In the genomic region with DNA sequence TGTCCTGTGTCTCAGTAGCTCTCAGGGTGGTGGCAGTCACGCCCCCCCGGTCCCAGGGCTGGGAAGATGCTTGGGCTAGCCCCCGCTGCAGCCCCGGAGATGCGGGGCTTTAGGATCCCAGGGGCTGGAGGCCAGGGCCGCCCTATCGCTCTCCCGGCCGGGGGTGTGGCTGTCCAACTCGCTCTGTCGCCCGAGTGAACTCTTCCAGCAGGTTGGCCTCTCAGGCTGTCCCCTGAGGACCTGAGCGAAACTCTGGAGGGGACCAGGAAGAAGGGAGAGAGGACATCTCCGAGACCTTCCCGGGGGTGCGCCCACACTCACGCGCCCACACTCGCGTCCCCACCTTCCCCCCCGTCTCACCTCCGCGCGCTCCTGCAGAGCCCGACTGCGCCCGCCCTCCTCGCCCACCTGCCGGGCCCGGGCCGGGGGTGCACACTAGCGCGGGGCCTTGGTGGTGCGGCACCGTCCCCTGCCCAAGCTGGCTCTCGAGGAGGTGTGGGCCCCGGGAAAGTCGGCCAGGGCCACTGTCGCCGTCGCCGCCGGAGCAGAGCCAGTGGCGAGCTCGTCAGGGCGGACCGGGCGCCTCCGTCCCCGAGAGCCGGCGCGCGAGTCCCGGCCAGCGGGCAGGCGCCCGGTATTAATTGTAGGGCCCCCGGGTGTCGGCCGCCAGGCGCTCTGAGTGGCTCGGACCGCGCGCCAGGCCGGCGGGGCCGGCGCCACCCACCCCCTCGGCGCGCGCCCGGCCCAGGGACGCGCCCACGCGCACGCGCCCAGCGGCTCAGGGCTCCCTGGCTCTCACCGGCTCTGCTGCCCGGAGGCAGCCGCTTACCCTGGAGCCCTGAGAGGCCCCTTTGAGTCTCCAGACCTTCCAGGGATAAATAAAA, we compare ENCODE assay signal across 8 cellular contexts.
DNase-seq lines count a peak whose midpoint lies in the region; ATAC-seq, FAIRE-seq and TF ChIP-seq lines count a peak whose summit lies in the region.

No MANE protein-coding gene starts in this region.

- intact Hi-C loops in HepG2 (cut with micrococcal nuclease; ENCODE audit: unreplicated experiment), result loop anchor here (1.0 kb wide), 2 partner anchors 117 to 201 kb away; no protein-coding TSS in a partner anchor

- H3K9me3 ChIP-seq in BE2C, result no peaks in the 10 kb centered on the region
- H3K9me3 ChIP-seq in HepG2 (ENCODE audit: low read length), result no peaks in the 10 kb centered on the region

- H3K36me3 ChIP-seq in BE2C, result no peaks in the 10 kb centered on the region
- no peaks in the 10 kb centered on the region for H3K36me3 ChIP-seq in HepG2 (replicated peaks in 1 of 2; ENCODE audit: control insufficient read depth in 1 of 2, insufficient read depth in 2 of 2, low read length in 2 of 2)

- CTCF ChIA-PET in HepG2 (lab: Yijun Ruan, JAX; ENCODE audit: low intra/inter-chr PET ratio, low total read pairs), result interaction anchor here (1.6 kb wide), 1 partner anchor 146 kb away, joined by 7 read pairs; no protein-coding TSS in a partner anchor

- H3K4me3 ChIP-seq in BE2C (ENCODE audit: low read depth, low read length) (peak overlapping the region; percentile 75), HepG2 (replicated peaks in 1 of 3; ENCODE audit: insufficient read depth in 1 of 3, low read depth in 2 of 3, low read length in 3 of 3) (peak overlapping the region; percentile 73 to 88 (median 85))

- H2AFZ ChIP-seq in HepG2 (ENCODE audit: low read length), result no peak overlapping the region

- FAIRE-seq in HTR-8/SVneo (lab: Jason Lieb, UNC) (no peak), HepG2 (lab: Jason Lieb, UNC) (no peak)

- POLR2A ChIA-PET in HepG2 (lab: Yijun Ruan, JAX), result interaction anchor here (1.0 to 1.6 kb wide), 2 partner anchors 77 to 101 kb away, joined by 3 to 5 read pairs; a partner anchor contains a TSS

- no peak for TF ChIP-seq EP300 in HepG2 (IDR thresholded peaks at IDR 0.05; ENCODE audit: low read depth in 2 of 2, low read length in 2 of 2)
- no peak for TF ChIP-seq EP300 in HepG2 (CRISPR knock-in tag; IDR thresholded peaks at IDR 0.05; ENCODE audit: borderline replicate concordance)

- TF ChIP-seq RAD21 in HepG2 (CRISPR knock-in tag; IDR thresholded peaks at IDR 0.05), result no peak

- 3% methylated on average over 10 of the region's 85 CpGs for WGBS in HepG2 (ENCODE audit: low lambda C conversion rate)

- TF ChIP-seq POLR2A in HepG2 (IDR thresholded peaks at IDR 0.05; ENCODE audit: insufficient read depth in 1 of 2, low read depth in 2 of 2, low read length in 2 of 2), result no peak

- TF ChIP-seq CTCF in BE2C (IDR thresholded peaks at IDR 0.05; ENCODE audit: low read depth, low read length) (no peak), VCaP (conservative IDR thresholded peaks at IDR 0.05) (no peak), HepG2 (CRISPR knock-in tag; IDR thresholded peaks at IDR 0.05) (no peak)

- no TSS peak for BruUV-seq in HepG2 (replicated peaks; lab: Mats Ljungman, UMichigan)

- H3K4me1 ChIP-seq in BE2C (no peaks in the 10 kb centered on the region; the same call in 1 of the 2 replicates), HepG2 (ENCODE audit: insufficient read depth, low read length) (peaks cover 38% of the 10 kb centered on the region)

- DNase-seq in BE2C, result peak; percentile 60
- peak; percentile 79 for DNase-seq in HTR-8/SVneo (ENCODE audit: insufficient read length, low spot score)
- DNase-seq in dermis blood vessel endothelial cell, result peak; percentile 78
- no peak for DNase-seq in HepG2 (ENCODE audit: low spot score)
- peak; percentile 2 to 15 for DNase-seq in stimulated activated CD8-positive, alpha-beta memory T cell treated with anti-CD3 and anti-CD28 coated beads, Interleukin-2, amount 100 ng/mL, for 48 hours (ENCODE audit: low read depth in 2 of 2)
- no peak for DNase-seq in cortex of kidney (lab: John Stamatoyannopoulos, UW)

- peak; percentile 62 for ATAC-seq in HepG2
- ATAC-seq in GM21619 (IDR thresholded peaks at IDR 0.05; ENCODE audit: unreplicated experiment), result no peak

- no peaks in the 10 kb centered on the region for H4K20me1 ChIP-seq in HepG2 (ENCODE audit: insufficient read depth, low read length)

- H3K4me2 ChIP-seq in HepG2 (ENCODE audit: low read depth, low read length), result peak overlapping the region; percentile 90

- H3K27ac ChIP-seq in VCaP, result peak overlapping the region; percentile 78
- no peak overlapping the region for H3K27ac ChIP-seq in HepG2 (ENCODE audit: extremely low read length, insufficient read depth, low read length)

- in situ Hi-C loops in HepG2 (cut with HindIII; ENCODE audit: extremely low pct_ligation_motif_present, low pct_unique_long_range_greater_than_20kb), result loop anchor here (5.0 kb wide), 1 partner anchor 99 kb away; no protein-coding TSS in a partner anchor

- no peaks in the 10 kb centered on the region for H3K27me3 ChIP-seq in BE2C
- peaks cover 0 to 13% of the 10 kb centered on the region in 2 experiments; a peak in 3 of 5 replicates for H3K27me3 ChIP-seq in HepG2 (ENCODE audit: control insufficient read depth in 1 of 2, insufficient read depth in 2 of 2, low read length in 2 of 2)

- H3K9ac ChIP-seq in HepG2 (ENCODE audit: insufficient read depth, low read depth, low read length), result peak overlapping the region; percentile 77

- H3K79me2 ChIP-seq in HepG2 (ENCODE audit: insufficient read depth, low read length), result peaks cover 11% of the 10 kb centered on the region

TF ChIP-seq in HepG2, 621 proteins besides CTCF, POLR2A, EP300 and RAD21 (continues in another document):
- TF ChIP-seq HOXA7 (CRISPR knock-in tag; IDR thresholded peaks at IDR 0.05) (0 out of 2 replicates have a peak, but pooled peaks have one; percentile 9), LCORL (IDR thresholded peaks at IDR 0.05) (no peak), LCORL (CRISPR knock-in tag; IDR thresholded peaks at IDR 0.05) (0 out of 2 replicates have a peak, but pooled peaks have one; percentile 6), GZF1 (CRISPR knock-in tag; IDR thresholded peaks at IDR 0.05) (0 out of 2 replicates have a peak, but pooled peaks have one; percentile 8)
- TF ChIP-seq, protein P1, sequence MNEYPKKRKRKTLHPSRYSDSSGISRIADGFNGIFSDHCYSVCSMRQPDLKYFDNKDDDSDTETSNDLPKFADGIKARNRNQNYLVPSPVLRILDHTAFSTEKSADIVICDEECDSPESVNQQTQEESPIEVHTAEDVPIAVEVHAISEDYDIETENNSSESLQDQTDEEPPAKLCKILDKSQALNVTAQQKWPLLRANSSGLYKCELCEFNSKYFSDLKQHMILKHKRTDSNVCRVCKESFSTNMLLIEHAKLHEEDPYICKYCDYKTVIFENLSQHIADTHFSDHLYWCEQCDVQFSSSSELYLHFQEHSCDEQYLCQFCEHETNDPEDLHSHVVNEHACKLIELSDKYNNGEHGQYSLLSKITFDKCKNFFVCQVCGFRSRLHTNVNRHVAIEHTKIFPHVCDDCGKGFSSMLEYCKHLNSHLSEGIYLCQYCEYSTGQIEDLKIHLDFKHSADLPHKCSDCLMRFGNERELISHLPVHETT (CRISPR knock-in tag; conservative IDR thresholded peaks at IDR 0.05), result 0 out of 2 replicates have a peak, but pooled peaks have one; percentile 51
- TF ChIP-seq, protein P2, sequence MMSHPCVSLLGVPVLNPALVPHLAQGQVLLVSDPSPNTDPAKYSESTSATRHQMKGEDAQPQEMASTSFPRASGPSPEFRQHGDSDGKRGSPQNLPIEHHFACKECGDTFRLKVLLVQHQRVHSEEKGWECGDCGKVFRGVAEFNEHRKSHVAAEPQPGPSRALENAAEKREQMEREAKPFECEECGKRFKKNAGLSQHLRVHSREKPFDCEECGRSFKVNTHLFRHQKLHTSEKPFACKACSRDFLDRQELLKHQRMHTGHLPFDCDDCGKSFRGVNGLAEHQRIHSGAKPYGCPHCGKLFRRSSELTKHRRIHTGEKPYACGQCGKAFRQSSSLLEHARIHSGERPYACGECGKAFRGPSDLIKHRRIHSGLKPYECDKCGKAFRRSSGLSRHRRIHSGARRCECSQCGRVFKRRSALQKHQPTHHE (CRISPR knock-in tag; IDR thresholded peaks at IDR 0.05; ENCODE audit: borderline replicate concordance), result peak; percentile 11; the same call in 1 of the 2 replicates
- TF ChIP-seq, protein P3, sequence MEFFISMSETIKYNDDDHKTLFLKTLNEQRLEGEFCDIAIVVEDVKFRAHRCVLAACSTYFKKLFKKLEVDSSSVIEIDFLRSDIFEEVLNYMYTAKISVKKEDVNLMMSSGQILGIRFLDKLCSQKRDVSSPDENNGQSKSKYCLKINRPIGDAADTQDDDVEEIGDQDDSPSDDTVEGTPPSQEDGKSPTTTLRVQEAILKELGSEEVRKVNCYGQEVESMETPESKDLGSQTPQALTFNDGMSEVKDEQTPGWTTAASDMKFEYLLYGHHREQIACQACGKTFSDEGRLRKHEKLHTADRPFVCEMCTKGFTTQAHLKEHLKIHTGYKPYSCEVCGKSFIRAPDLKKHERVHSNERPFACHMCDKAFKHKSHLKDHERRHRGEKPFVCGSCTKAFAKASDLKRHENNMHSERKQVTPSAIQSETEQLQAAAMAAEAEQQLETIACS (CRISPR knock-in tag; IDR thresholded peaks at IDR 0.05), result peak; percentile 75
- TF ChIP-seq, protein P4, sequence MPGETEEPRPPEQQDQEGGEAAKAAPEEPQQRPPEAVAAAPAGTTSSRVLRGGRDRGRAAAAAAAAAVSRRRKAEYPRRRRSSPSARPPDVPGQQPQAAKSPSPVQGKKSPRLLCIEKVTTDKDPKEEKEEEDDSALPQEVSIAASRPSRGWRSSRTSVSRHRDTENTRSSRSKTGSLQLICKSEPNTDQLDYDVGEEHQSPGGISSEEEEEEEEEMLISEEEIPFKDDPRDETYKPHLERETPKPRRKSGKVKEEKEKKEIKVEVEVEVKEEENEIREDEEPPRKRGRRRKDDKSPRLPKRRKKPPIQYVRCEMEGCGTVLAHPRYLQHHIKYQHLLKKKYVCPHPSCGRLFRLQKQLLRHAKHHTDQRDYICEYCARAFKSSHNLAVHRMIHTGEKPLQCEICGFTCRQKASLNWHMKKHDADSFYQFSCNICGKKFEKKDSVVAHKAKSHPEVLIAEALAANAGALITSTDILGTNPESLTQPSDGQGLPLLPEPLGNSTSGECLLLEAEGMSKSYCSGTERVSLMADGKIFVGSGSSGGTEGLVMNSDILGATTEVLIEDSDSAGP (CRISPR knock-in tag; IDR thresholded peaks at IDR 0.05; ENCODE audit: borderline replicate concordance), result peak; percentile 52; the same call in 1 of the 2 replicates

Comparison
In these comparisons a context has a peak if more than half of its experiments do, and no peak if none do; other contexts are left out.
1. DNase-seq: peak in BE2C (single experiment), HTR-8/SVneo (single experiment), dermis blood vessel endothelial cell (single experiment) and stimulated activated CD8-positive, alpha-beta memory T cell treated with anti-CD3 and anti-CD28 coated beads, Interleukin-2, amount 100 ng/mL, for 48 hours (2 of 2); none in HepG2 (single experiment) and cortex of kidney (single experiment).